9 cellular contexts compared by ENCODE assay signal in the genomic region with DNA sequence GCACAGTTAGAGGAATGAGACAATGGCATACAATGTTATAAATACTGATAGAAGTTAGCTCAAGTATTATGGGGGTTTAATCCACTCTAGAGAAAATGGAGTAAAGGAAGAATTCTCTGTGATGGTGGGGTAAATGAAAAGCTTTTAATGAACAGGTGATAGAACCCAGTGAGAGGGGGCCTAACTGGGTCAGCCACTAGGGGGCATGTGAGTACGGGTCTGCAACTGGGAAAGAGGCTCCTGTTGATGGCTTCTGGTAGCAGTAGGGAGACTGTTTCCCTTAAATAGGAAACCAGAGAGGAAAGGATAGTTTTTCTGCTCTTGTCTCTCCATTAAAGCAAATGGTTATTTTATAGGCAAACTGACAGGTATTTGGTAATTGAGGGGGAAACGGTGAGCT.
DNase-seq lines count a peak whose midpoint lies in the region; FAIRE-seq and TF ChIP-seq lines count a peak whose summit lies in the region.
"Had no signal": no experiment of that assay in that cellular context is flagged by ENCODE, and none has a peak within 500 bp of the region (broad histone marks: within the 10 kb centered on the region; RNA-seq: fewer than 3 reads in every experiment).

No MANE protein-coding gene starts in this region.

- H2BK15ac ChIP-seq in H1 (ENCODE audit: low read length) = no peak overlapping the region

- no peak overlapping the region for H3K4me3 Mint-ChIP-seq in CD14-positive monocyte
- H3K4me3 Mint-ChIP-seq: activated T-helper 17 cell treated with anti-CD3 and anti-CD28 coated beads, Interleukin-2, amount 50 U/mL, for 72 hours had no signal

- no peak overlapping the region for H2AFZ ChIP-seq in H1 (ENCODE audit: low read length)

- peaks cover 0 to 3% (median 0%) of the 10 kb centered on the region in 7 donors for H3K9me3 Mint-ChIP-seq in CD14-positive monocyte
- H3K9me3 Mint-ChIP-seq: activated T-helper 17 cell treated with anti-CD3 and anti-CD28 coated beads, Interleukin-2, amount 50 U/mL, for 72 hours had no signal

- no peak overlapping the region for H3K23ac ChIP-seq in H1 (ENCODE audit: insufficient read length)

- H4K8ac ChIP-seq in H1 (ENCODE audit: extremely low read depth, insufficient read depth, low read length) = no peak overlapping the region

- H3K4me2 ChIP-seq in H1 (ENCODE audit: insufficient read depth in 1 of 2, low read depth in 2 of 2, low read length in 2 of 2) = no peak overlapping the region

- DNase-seq in Daoy (ENCODE audit: low read depth) = peak; percentile 1
- peak; percentile 42 for DNase-seq in NCI-H146 (lab: John Stamatoyannopoulos, UW)
- peak; percentile 2 to 57 for DNase-seq in H1 (ENCODE audit: low read depth in 1 of 2, low spot score in 2 of 2)
- DNase-seq in lower leg skin (ENCODE audit: low spot score in 2 of 2) = no peak
- no peak for DNase-seq in tibial nerve (ENCODE audit: low spot score in 2 of 2)
- DNase-seq in NCI-H2081 treated with DMSO at 0.1 percent for 48 hours (lab: John Stamatoyannopoulos, UW) = no peak
- no peak for DNase-seq in CD14-positive monocyte (ENCODE audit: low spot score)

- FAIRE-seq in H1 (lab: Jason Lieb, UNC) = peak; percentile 57

- no peak overlapping the region for H3K14ac ChIP-seq in H1 (ENCODE audit: insufficient read length)

- no peaks in the 10 kb centered on the region for H3K36me3 ChIP-seq in H1 (ENCODE audit: control insufficient read depth in 2 of 4, insufficient read depth in 4 of 4, low read length in 3 of 4)
- H3K36me3 ChIP-seq in tibial nerve = no peaks in the 10 kb centered on the region

- H2BK120ac ChIP-seq in H1 (replicated peaks; ENCODE audit: low read depth, low read length) = no peak overlapping the region

- POLR2A ChIA-PET in H1 (lab: Charles Lee; ENCODE audit: partially characterized antibody) = no interaction called here

- WGBS in H1 (ENCODE audit: extremely low coverage in 1 of 2, insufficient coverage in 1 of 2, insufficient read length in 1 of 2, insufficient replicate concordance in 2 of 2, low coverage in 1 of 2, low lambda C conversion rate in 2 of 2, missing lambda C conversion rate in 1 of 2), 2 experiments = 39% methylated on average over 2 of the region's 2 CpGs; no CpG with 5 or more reads in 1 of the 2 experiments
- WGBS in lower leg skin, 2 donors = 39 to 64% methylated on average over 2 of the region's 2 CpGs
- WGBS in tibial nerve, 2 donors = 48 to 49% methylated on average over 2 of the region's 2 CpGs

- no peaks in the 10 kb centered on the region for H3K27me3 ChIP-seq in H1 (replicated peaks in 1 of 4; ENCODE audit: control insufficient read depth in 3 of 4, extremely low read depth in 1 of 4, insufficient read depth in 3 of 4, low read length in 3 of 4)
- no peaks in the 10 kb centered on the region for H3K27me3 ChIP-seq in tibial nerve

- H3K79me2 ChIP-seq in H1 (ENCODE audit: control insufficient read depth in 1 of 2, insufficient read depth in 2 of 2, low read length in 2 of 2) = no peaks in the 10 kb centered on the region

- H3K4ac ChIP-seq in H1 (replicated peaks; ENCODE audit: insufficient read length, low read depth, low read length) = no peak overlapping the region

- H3K27ac ChIP-seq in 22Rv1 (no peak overlapping the region), H1 (ENCODE audit: low read depth, low read length) (no peak overlapping the region), tibial nerve (no peak overlapping the region)

- intact Hi-C loops in lower leg skin (cut with DNase I; ENCODE audit: low total_unique reads) = no loop called here
- intact Hi-C loops in CD14-positive monocyte (cut with micrococcal nuclease) = no loop called here

- H3K18ac ChIP-seq in H1 (ENCODE audit: extremely low read depth, low read length) = no peak overlapping the region

- TF ChIP-seq POLR2A in H1 (IDR thresholded peaks at IDR 0.05; ENCODE audit: control extremely low read depth in 1 of 2, low read depth in 2 of 2, low read length in 2 of 2) = no peak
- TF ChIP-seq POLR2A in lower leg skin (IDR thresholded peaks at IDR 0.05) = no peak
- TF ChIP-seq POLR2A in tibial nerve (IDR thresholded peaks at IDR 0.05) = no peak

- no peak overlapping the region for H4K5ac ChIP-seq in H1 (ENCODE audit: insufficient read length, low read depth, low read length)

- H3K4me3 ChIP-seq in H1 (ENCODE audit: extremely low read depth in 1 of 4, insufficient read depth in 2 of 4, low read depth in 3 of 4, low read length in 4 of 4) (no peak overlapping the region), lower leg skin (ENCODE audit: low read depth, poor library complexity, severe bottlenecking) (no peak overlapping the region), tibial nerve (no peak overlapping the region)

- H2BK12ac ChIP-seq in H1 (ENCODE audit: low read depth, low read length) = no peak overlapping the region

- no peaks in the 10 kb centered on the region for H3K36me3 Mint-ChIP-seq in CD14-positive monocyte

- peaks cover 0 to 7% (median 5%) of the 10 kb centered on the region in 3 donors for H3K27me3 Mint-ChIP-seq in CD14-positive monocyte (ENCODE audit: low read depth in 3 of 3)

- H2AK5ac ChIP-seq in H1 (ENCODE audit: low read depth, low read length) = no peak overlapping the region

- no peak overlapping the region for H3K9ac ChIP-seq in H1 (replicated peaks in 1 of 4; ENCODE audit: extremely low read depth in 1 of 4, low read depth in 3 of 4, low read length in 3 of 4)

- H4K91ac ChIP-seq in H1 (replicated peaks; ENCODE audit: insufficient read length, low read length) = no peak overlapping the region

- TF ChIP-seq RAD21 in H1 (IDR thresholded peaks at IDR 0.05 in 1 of 2, conservative IDR thresholded peaks at IDR 0.05 in 1 of 2; ENCODE audit: low read depth in 2 of 2, low read length in 2 of 2) = peak; percentile 64 to 70

- TF ChIP-seq EP300 in H1 (IDR thresholded peaks at IDR 0.05; ENCODE audit: borderline replicate concordance in 1 of 2, low read depth in 2 of 2, low read length in 2 of 2) (no peak), tibial nerve (IDR thresholded peaks at IDR 0.05) (no peak)

- H3K4me1 Mint-ChIP-seq in CD14-positive monocyte = no peaks in the 10 kb centered on the region
- H3K4me1 Mint-ChIP-seq: activated T-helper 17 cell treated with anti-CD3 and anti-CD28 coated beads, Interleukin-2, amount 50 U/mL, for 72 hours had no signal

- TF ChIP-seq CTCF in 22Rv1 (IDR thresholded peaks at IDR 0.05) (peak; percentile 31), H1 (IDR thresholded peaks at IDR 0.05; ENCODE audit: control extremely low read depth in 1 of 3, insufficient read depth in 1 of 3, low read depth in 1 of 3, low read length in 3 of 3) (peak; percentile 56 to 60 (median 59)), lower leg skin (IDR thresholded peaks at IDR 0.05) (no peak), tibial nerve (IDR thresholded peaks at IDR 0.05) (no peak), CD14-positive monocyte (IDR thresholded peaks at IDR 0.05) (no peak)

- no peaks in the 10 kb centered on the region for H4K20me1 ChIP-seq in H1 (replicated peaks in 1 of 2; ENCODE audit: control insufficient read depth in 1 of 2, insufficient read depth in 2 of 2, low read length in 2 of 2)

- H3K56ac ChIP-seq in H1 (replicated peaks; ENCODE audit: insufficient read length, low read depth, low read length) = no peak overlapping the region

- H3K23me2 ChIP-seq in H1 (ENCODE audit: low read depth, low read length) = no peaks in the 10 kb centered on the region

- H3K9me3 ChIP-seq in H1 (ENCODE audit: insufficient read depth in 2 of 2, low read depth in 1 of 2, low read length in 1 of 2) (no peaks in the 10 kb centered on the region), tibial nerve (no peaks in the 10 kb centered on the region)

- no peak overlapping the region for H2BK5ac ChIP-seq in H1 (ENCODE audit: low read depth, low read length)

- no peaks in the 10 kb centered on the region for H3K79me1 ChIP-seq in H1 (ENCODE audit: low read depth, low read length)

- no peak overlapping the region for H3K27ac Mint-ChIP-seq in CD14-positive monocyte
- H3K27ac Mint-ChIP-seq: activated T-helper 17 cell treated with anti-CD3 and anti-CD28 coated beads, Interleukin-2, amount 50 U/mL, for 72 hours had no signal

- CTCF ChIA-PET in H1 (lab: Charles Lee; ENCODE audit: partially characterized antibody) = interaction anchor here (0.6 to 5.5 kb wide), 25 partner anchors 8 to 867 kb away, joined by 3 to 55 read pairs (median 4); no protein-coding TSS in a partner anchor

- H2BK20ac ChIP-seq in H1 (ENCODE audit: low read length) = no peak overlapping the region

- H3K4me1 ChIP-seq in H1 (replicated peaks in 1 of 4; ENCODE audit: control insufficient read depth in 3 of 4, insufficient read depth in 4 of 4, low read length in 3 of 4) (no peaks in the 10 kb centered on the region), tibial nerve (no peaks in the 10 kb centered on the region)

TF ChIP-seq in H1, 55 proteins besides CTCF, POLR2A, EP300 and RAD21 (continues in another document):
- TF ChIP-seq TCF12 (IDR thresholded peaks at IDR 0.05; ENCODE audit: low read depth, low read length) = no peak
- TF ChIP-seq SIN3A (conservative IDR thresholded peaks at IDR 0.05 in 1 of 2, IDR thresholded peaks at IDR 0.05 in 1 of 2; ENCODE audit: low read depth in 1 of 2, low read length in 2 of 2) = no peak
- no peak for TF ChIP-seq RBBP5 (IDR thresholded peaks at IDR 0.05; ENCODE audit: borderline replicate concordance, low read depth, low read length)
- TF ChIP-seq MAFK (IDR thresholded peaks at IDR 0.05; ENCODE audit: low read depth, low read length) = no peak
- TF ChIP-seq HDAC2 (IDR thresholded peaks at IDR 0.05; ENCODE audit: borderline replicate concordance in 1 of 2, low read depth in 2 of 2, low read length in 2 of 2) = no peak
- TF ChIP-seq HDAC6 (IDR thresholded peaks at IDR 0.05; ENCODE audit: low read depth, low read length) = no peak
- TF ChIP-seq, protein P1, sequence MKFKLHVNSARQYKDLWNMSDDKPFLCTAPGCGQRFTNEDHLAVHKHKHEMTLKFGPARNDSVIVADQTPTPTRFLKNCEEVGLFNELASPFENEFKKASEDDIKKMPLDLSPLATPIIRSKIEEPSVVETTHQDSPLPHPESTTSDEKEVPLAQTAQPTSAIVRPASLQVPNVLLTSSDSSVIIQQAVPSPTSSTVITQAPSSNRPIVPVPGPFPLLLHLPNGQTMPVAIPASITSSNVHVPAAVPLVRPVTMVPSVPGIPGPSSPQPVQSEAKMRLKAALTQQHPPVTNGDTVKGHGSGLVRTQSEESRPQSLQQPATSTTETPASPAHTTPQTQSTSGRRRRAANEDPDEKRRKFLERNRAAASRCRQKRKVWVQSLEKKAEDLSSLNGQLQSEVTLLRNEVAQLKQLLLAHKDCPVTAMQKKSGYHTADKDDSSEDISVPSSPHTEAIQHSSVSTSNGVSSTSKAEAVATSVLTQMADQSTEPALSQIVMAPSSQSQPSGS (IDR thresholded peaks at IDR 0.05; ENCODE audit: low read length) = no peak
- no peak for TF ChIP-seq SIRT6 (IDR thresholded peaks at IDR 0.05; ENCODE audit: low read length)
- TF ChIP-seq CBX5 (IDR thresholded peaks at IDR 0.05; ENCODE audit: low read depth, low read length) = no peak
- TF ChIP-seq SIX5 (IDR thresholded peaks at IDR 0.05; ENCODE audit: low read depth, low read length) = no peak
- no peak for TF ChIP-seq EGR1 (IDR thresholded peaks at IDR 0.05; ENCODE audit: borderline replicate concordance, low read depth, low read length)
- TF ChIP-seq CEBPB (IDR thresholded peaks at IDR 0.05; ENCODE audit: low read depth, low read length) = no peak
- TF ChIP-seq TBP (IDR thresholded peaks at IDR 0.05; ENCODE audit: low read depth, low read length) = no peak

Comparison
In these comparisons a context has a peak if more than half of its experiments do, and no peak if none do; other contexts are left out.
1. CTCF ChIP-seq: peak in 22Rv1 (single experiment) and H1 (3 of 3); none in lower leg skin (0 of 3), tibial nerve (0 of 5) and CD14-positive monocyte (single experiment).
2. DNase-seq: peak in Daoy (single experiment), NCI-H146 (single experiment) and H1 (2 of 2); none in lower leg skin (0 of 2), tibial nerve (0 of 2), NCI-H2081 treated with DMSO at 0.1 percent for 48 hours (single experiment) and CD14-positive monocyte (single experiment).